Comparison of ENCODE assay signal across 12 cellular contexts in genomic region chr9:88949961-88950340, GRCh38. TPM values are rescaled to one million over a fixed set of nuclear protein-coding genes. Genes with fewer than 3 reads are reported as not detected.
DNase-seq lines count a peak whose midpoint lies in the region; ATAC-seq, FAIRE-seq and TF ChIP-seq lines count a peak whose summit lies in the region.
"Had no signal": no experiment of that assay in that cellular context is flagged by ENCODE, and none has a peak within 500 bp of the region (broad histone marks: within the 10 kb centered on the region; RNA-seq: fewer than 3 reads in every experiment).

No MANE protein-coding gene starts in this region.

- CTCF ChIA-PET in H1 (lab: Charles Lee; ENCODE audit: partially characterized antibody), result no interaction called here

- no peak for FAIRE-seq in H1 (lab: Jason Lieb, UNC)
- no peak for FAIRE-seq in urothelium cell line (lab: Jason Lieb, UNC)

- H2AFZ ChIP-seq in H1 (ENCODE audit: low read length), result no peak overlapping the region
- no peak overlapping the region for H2AFZ ChIP-seq in neuronal stem cell (ENCODE audit: low read length)

- peaks cover 0 to 4% of the 10 kb centered on the region in 2 experiments; a peak in 1 of 4 replicates for H3K9me3 ChIP-seq in H1 (ENCODE audit: insufficient read depth in 2 of 2, low read depth in 1 of 2, low read length in 1 of 2)
- peaks cover 8 to 9% of the 10 kb centered on the region in 2 donors for H3K9me3 ChIP-seq in neuronal stem cell (replicated peaks in 1 of 2; ENCODE audit: control insufficient read depth in 2 of 2, insufficient read depth in 1 of 2, low read depth in 1 of 2, low read length in 2 of 2)
- H3K9me3 ChIP-seq in BE2C, result no peaks in the 10 kb centered on the region
- H3K9me3 ChIP-seq: tibial nerve had no signal

- WGBS in H1 (ENCODE audit: extremely low coverage in 1 of 2, insufficient coverage in 1 of 2, insufficient read length in 1 of 2, insufficient replicate concordance in 2 of 2, low coverage in 1 of 2, low lambda C conversion rate in 2 of 2, missing lambda C conversion rate in 1 of 2), 2 experiments, result 40% methylated on average over 1 of the region's 1 CpG; no CpG with 5 or more reads in 1 of the 2 experiments
- no CpG with 5 or more reads among the region's 1 CpG for WGBS in neuronal stem cell (ENCODE audit: extremely low coverage in 2 of 2, insufficient read length in 2 of 2, insufficient replicate concordance in 1 of 2), 2 donors

- H3K18ac ChIP-seq in H1 (ENCODE audit: extremely low read depth, low read length), result no peak overlapping the region
- H3K18ac ChIP-seq in neuronal stem cell (ENCODE audit: low read length), result peak overlapping the region; percentile 86

- 0 out of 2 replicates have a peak, but pooled peaks cover 2% of the 10 kb centered on the region for H3K79me1 ChIP-seq in H1 (ENCODE audit: low read depth, low read length)
- no peaks in the 10 kb centered on the region for H3K79me1 ChIP-seq in neuronal stem cell (ENCODE audit: low read depth, low read length)

- no peaks in the 10 kb centered on the region; a peak in 1 of 7 replicates for H3K27me3 ChIP-seq in H1 (replicated peaks in 1 of 4; ENCODE audit: control insufficient read depth in 3 of 4, extremely low read depth in 1 of 4, insufficient read depth in 3 of 4, low read length in 3 of 4)
- H3K27me3 ChIP-seq in neuronal stem cell (ENCODE audit: control insufficient read depth in 3 of 3, insufficient read depth in 3 of 3, low read depth in 1 of 3, low read length in 3 of 3), result peaks cover 0 to 6% (median 0%) of the 10 kb centered on the region in 3 experiments
- no peaks in the 10 kb centered on the region for H3K27me3 ChIP-seq in BE2C
- H3K27me3 ChIP-seq: tibial nerve had no signal

- H4K91ac ChIP-seq in H1 (replicated peaks; ENCODE audit: insufficient read length, low read length), result peak overlapping the region; percentile 82
- H4K91ac ChIP-seq in neuronal stem cell (ENCODE audit: low read depth, low read length, poor library complexity), result no peak overlapping the region

- no peak for TF ChIP-seq RAD21 in H1 (IDR thresholded peaks at IDR 0.05 in 1 of 2, conservative IDR thresholded peaks at IDR 0.05 in 1 of 2; ENCODE audit: low read depth in 2 of 2, low read length in 2 of 2)

- peaks cover 0 to 16% (median 0%) of the 10 kb centered on the region in 3 donors for H3K27me3 Mint-ChIP-seq in CD14-positive monocyte (ENCODE audit: low read depth in 3 of 3)

- H3K9me3 Mint-ChIP-seq in CD14-positive monocyte, result peaks cover 0 to 10% (median 0%) of the 10 kb centered on the region in 7 donors
- H3K9me3 Mint-ChIP-seq: dendritic cell treated with granulocyte-macrophage colony-stimulating factor and Interleukin-4, amounts not matched to agents 40 ng/mL and 50 ng/mL, for 4 days had no signal

- H2BK5ac ChIP-seq in H1 (ENCODE audit: low read depth, low read length), result no peak overlapping the region
- H2BK5ac ChIP-seq in neuronal stem cell (ENCODE audit: low read length), result no peak overlapping the region

- H3K36me3 ChIP-seq in H1 (ENCODE audit: control insufficient read depth in 2 of 4, insufficient read depth in 4 of 4, low read length in 3 of 4), result no peaks in the 10 kb centered on the region
- no peaks in the 10 kb centered on the region for H3K36me3 ChIP-seq in neuronal stem cell (replicated peaks in 1 of 2; ENCODE audit: control insufficient read depth in 2 of 2, insufficient read depth in 2 of 2, low read length in 2 of 2)
- no peaks in the 10 kb centered on the region for H3K36me3 ChIP-seq in BE2C
- H3K36me3 ChIP-seq: tibial nerve had no signal

- no peak overlapping the region for H3K9ac ChIP-seq in H1 (replicated peaks in 1 of 4; ENCODE audit: extremely low read depth in 1 of 4, low read depth in 3 of 4, low read length in 3 of 4)
- no peak overlapping the region for H3K9ac ChIP-seq in neuronal stem cell (ENCODE audit: low read depth, low read length, poor library complexity)

- H3K4me1 Mint-ChIP-seq in CD14-positive monocyte, result peaks cover 75% of the 10 kb centered on the region

- H2BK15ac ChIP-seq in H1 (ENCODE audit: low read length) (no peak overlapping the region), neuronal stem cell (ENCODE audit: low read length) (no peak overlapping the region)

- no peak overlapping the region for H3K4me2 ChIP-seq in H1 (ENCODE audit: insufficient read depth in 1 of 2, low read depth in 2 of 2, low read length in 2 of 2)
- H3K4me2 ChIP-seq in neuronal stem cell (ENCODE audit: insufficient read depth, low read length, poor library complexity, severe bottlenecking), result no peak overlapping the region

- ATAC-seq in HG03103 (IDR thresholded peaks at IDR 0.05; ENCODE audit: low read depth, unreplicated experiment) (peak; percentile 52), HG03025 (IDR thresholded peaks at IDR 0.05; ENCODE audit: low FRiP score, unreplicated experiment) (no peak)
- ATAC-seq: naive thymus-derived CD4-positive, alpha-beta T cell had no signal

- intact Hi-C loops in CD14-positive monocyte (cut with micrococcal nuclease), result loop anchor here (1.0 to 10.0 kb wide), 4 partner anchors 12 to 45 kb away; no protein-coding TSS in a partner anchor

- no peak overlapping the region for H3K56ac ChIP-seq in H1 (replicated peaks; ENCODE audit: insufficient read length, low read depth, low read length)

- no peak overlapping the region for H3K4me3 Mint-ChIP-seq in CD14-positive monocyte
- H3K4me3 Mint-ChIP-seq: dendritic cell treated with granulocyte-macrophage colony-stimulating factor and Interleukin-4, amounts not matched to agents 40 ng/mL and 50 ng/mL, for 4 days; naive thymus-derived CD4-positive, alpha-beta T cell had no signal

- no peak overlapping the region for H4K5ac ChIP-seq in H1 (ENCODE audit: insufficient read length, low read depth, low read length)

- peak overlapping the region; percentile 77 to 96 (median 91) for H3K27ac Mint-ChIP-seq in CD14-positive monocyte
- H3K27ac Mint-ChIP-seq: dendritic cell treated with granulocyte-macrophage colony-stimulating factor and Interleukin-4, amounts not matched to agents 40 ng/mL and 50 ng/mL, for 4 days; naive thymus-derived CD4-positive, alpha-beta T cell had no signal

- H3K4me3 ChIP-seq in H1 (ENCODE audit: extremely low read depth in 1 of 4, insufficient read depth in 2 of 4, low read depth in 3 of 4, low read length in 4 of 4), result no peak overlapping the region
- no peak overlapping the region for H3K4me3 ChIP-seq in neuronal stem cell (ENCODE audit: low read length in 2 of 2)
- H3K4me3 ChIP-seq in BE2C (ENCODE audit: low read depth, low read length), result no peak overlapping the region
- H3K4me3 ChIP-seq: tibial nerve had no signal

- H4K8ac ChIP-seq in H1 (ENCODE audit: extremely low read depth, insufficient read depth, low read length) (no peak overlapping the region), neuronal stem cell (ENCODE audit: low read depth, low read length) (no peak overlapping the region)

- no peak overlapping the region for H3K27ac ChIP-seq in H1 (ENCODE audit: low read depth, low read length)
- no peak overlapping the region for H3K27ac ChIP-seq in neuronal stem cell (replicated peaks; ENCODE audit: low read length)

- H2BK120ac ChIP-seq in H1 (replicated peaks; ENCODE audit: low read depth, low read length) (peak overlapping the region; percentile 13), neuronal stem cell (ENCODE audit: low read depth, low read length) (no peak overlapping the region)

- TF ChIP-seq EP300 in H1 (IDR thresholded peaks at IDR 0.05; ENCODE audit: borderline replicate concordance in 1 of 2, low read depth in 2 of 2, low read length in 2 of 2), result no peak

- peaks cover 0 to 2% of the 10 kb centered on the region in 2 experiments for H4K20me1 ChIP-seq in H1 (replicated peaks in 1 of 2; ENCODE audit: control insufficient read depth in 1 of 2, insufficient read depth in 2 of 2, low read length in 2 of 2)

- TF ChIP-seq CTCF in CD14-positive monocyte (IDR thresholded peaks at IDR 0.05) (no peak), H1 (IDR thresholded peaks at IDR 0.05; ENCODE audit: control extremely low read depth in 1 of 3, insufficient read depth in 1 of 3, low read depth in 1 of 3, low read length in 3 of 3) (no peak), BE2C (IDR thresholded peaks at IDR 0.05; ENCODE audit: low read depth, low read length) (no peak)

- no peak overlapping the region for H3K14ac ChIP-seq in H1 (ENCODE audit: insufficient read length)
- H3K14ac ChIP-seq in neuronal stem cell (ENCODE audit: low read length), result no peak overlapping the region

- peaks cover 5% of the 10 kb centered on the region in 2 donors for H3K36me3 Mint-ChIP-seq in CD14-positive monocyte
- H3K36me3 Mint-ChIP-seq: naive thymus-derived CD4-positive, alpha-beta T cell had no signal

- H3K79me2 ChIP-seq in H1 (ENCODE audit: control insufficient read depth in 1 of 2, insufficient read depth in 2 of 2, low read length in 2 of 2), result peaks cover 0 to 3% of the 10 kb centered on the region in 2 experiments; a peak in 1 of 4 replicates

- H2BK20ac ChIP-seq in H1 (ENCODE audit: low read length), result no peak overlapping the region

- no peak overlapping the region for H2AK5ac ChIP-seq in H1 (ENCODE audit: low read depth, low read length)
- peak overlapping the region; percentile 20 for H2AK5ac ChIP-seq in neuronal stem cell (ENCODE audit: low read depth, low read length)

- POLR2A ChIA-PET in H1 (lab: Charles Lee; ENCODE audit: partially characterized antibody), result no interaction called here

- H2BK12ac ChIP-seq in H1 (ENCODE audit: low read depth, low read length), result 0 out of 2 replicates have a peak overlapping the region, but pooled peaks have one; percentile 28
- H2BK12ac ChIP-seq in neuronal stem cell (ENCODE audit: low read length), result no peak overlapping the region

- TF ChIP-seq POLR2A in H1 (IDR thresholded peaks at IDR 0.05; ENCODE audit: control extremely low read depth in 1 of 2, low read depth in 2 of 2, low read length in 2 of 2), result no peak

- no peak overlapping the region for H3K4ac ChIP-seq in H1 (replicated peaks; ENCODE audit: insufficient read length, low read depth, low read length)
- H3K4ac ChIP-seq in neuronal stem cell (ENCODE audit: low read length), result no peak overlapping the region

- H3K23me2 ChIP-seq in H1 (ENCODE audit: low read depth, low read length), result 0 out of 2 replicates have a peak, but pooled peaks cover 1% of the 10 kb centered on the region

- H3K4me1 ChIP-seq in H1 (replicated peaks in 1 of 4; ENCODE audit: control insufficient read depth in 3 of 4, insufficient read depth in 4 of 4, low read length in 3 of 4) (no peaks in the 10 kb centered on the region), neuronal stem cell (ENCODE audit: control insufficient read depth in 2 of 2, insufficient read depth in 1 of 2, low read depth in 1 of 2, low read length in 2 of 2) (peaks cover 18 to 34% of the 10 kb centered on the region in 2 donors), BE2C (peaks cover 18% of the 10 kb centered on the region)

- peak; percentile 65 for DNase-seq in CD14-positive monocyte (ENCODE audit: low spot score)
- no peak for DNase-seq in H1 (ENCODE audit: low read depth in 1 of 2, low spot score in 2 of 2)
- DNase-seq in neuronal stem cell (ENCODE audit: low spot score), result no peak
- DNase-seq in urothelium cell line (ENCODE audit: low spot score), result no peak
- no peak for DNase-seq in BE2C
- DNase-seq in NCI-H1105 treated with DMSO at 0.1 percent for 48 hours (lab: John Stamatoyannopoulos, UW), result no peak
- DNase-seq: naive thymus-derived CD4-positive, alpha-beta T cell; NCI-H1092 had no signal

- H3K23ac ChIP-seq in H1 (ENCODE audit: insufficient read length), result no peak overlapping the region
- H3K23ac ChIP-seq in neuronal stem cell (ENCODE audit: low read depth, low read length, poor library complexity), result no peak overlapping the region

RNA-seq across cellular contexts. Expression of gene S1PR3, which starts 41.3 kb away (rescaled TPM):
- polyA plus RNA-seq in CD14-positive monocyte, result 10 to 100 TPM; 28.2 to 30.6 TPM
- 6.4 and 7.2 TPM in 2 replicates for total RNA-seq in H1 (2021; fragmentation: NEBNext Ultra II Directional; extraction: Animal tissue kit (Norgen Biotek cat#: 25700))
- polyA plus RNA-seq in H1 (2011; rRNA removed), result 3.7 and 4.9 TPM in 2 replicates
- polyA plus RNA-seq in H1 (2011; cell fraction: cytosol; rRNA removed), result 3.9 TPM
- 4.7 TPM for polyA plus RNA-seq in H1 (2011; cell fraction: nucleus; rRNA removed)
- polyA plus RNA-seq in H1 (2012, experiment 1 of 2), result 3.4 to 4.7 TPM (median 4.2 TPM) in 4 replicates
- 1.5 TPM for polyA plus RNA-seq in H1 (2012, experiment 2 of 2)
- polyA plus RNA-seq in H1 (2013, experiment 1 of 2), result 5.7 TPM
- polyA plus RNA-seq in H1 (2013, experiment 2 of 2), result 6.4 TPM
- 9.5 and 11.0 TPM in 2 replicates for polyA minus RNA-seq in H1 (2011; rRNA and poly(A)+ RNA removed)
- 4.0 TPM for polyA minus RNA-seq in H1 (2011; cell fraction: cytosol; rRNA and poly(A)+ RNA removed)
- polyA minus RNA-seq in H1 (2011; cell fraction: nucleus; rRNA and poly(A)+ RNA removed), result 8.7 TPM
- polyA plus RNA-seq in neuronal stem cell (2013, experiment 1 of 2), result 11.1 TPM
- 11.3 TPM for polyA plus RNA-seq in neuronal stem cell (2013, experiment 2 of 2)
- 2.5 TPM for polyA plus RNA-seq in BE2C (2012; ENCODE audit: insufficient read depth, insufficient read length, low read depth)
- polyA plus RNA-seq: naive thymus-derived CD4-positive, alpha-beta T cell had no signal
